Comparison of ENCODE assay signal across 1 cellular context in the genomic region with DNA sequence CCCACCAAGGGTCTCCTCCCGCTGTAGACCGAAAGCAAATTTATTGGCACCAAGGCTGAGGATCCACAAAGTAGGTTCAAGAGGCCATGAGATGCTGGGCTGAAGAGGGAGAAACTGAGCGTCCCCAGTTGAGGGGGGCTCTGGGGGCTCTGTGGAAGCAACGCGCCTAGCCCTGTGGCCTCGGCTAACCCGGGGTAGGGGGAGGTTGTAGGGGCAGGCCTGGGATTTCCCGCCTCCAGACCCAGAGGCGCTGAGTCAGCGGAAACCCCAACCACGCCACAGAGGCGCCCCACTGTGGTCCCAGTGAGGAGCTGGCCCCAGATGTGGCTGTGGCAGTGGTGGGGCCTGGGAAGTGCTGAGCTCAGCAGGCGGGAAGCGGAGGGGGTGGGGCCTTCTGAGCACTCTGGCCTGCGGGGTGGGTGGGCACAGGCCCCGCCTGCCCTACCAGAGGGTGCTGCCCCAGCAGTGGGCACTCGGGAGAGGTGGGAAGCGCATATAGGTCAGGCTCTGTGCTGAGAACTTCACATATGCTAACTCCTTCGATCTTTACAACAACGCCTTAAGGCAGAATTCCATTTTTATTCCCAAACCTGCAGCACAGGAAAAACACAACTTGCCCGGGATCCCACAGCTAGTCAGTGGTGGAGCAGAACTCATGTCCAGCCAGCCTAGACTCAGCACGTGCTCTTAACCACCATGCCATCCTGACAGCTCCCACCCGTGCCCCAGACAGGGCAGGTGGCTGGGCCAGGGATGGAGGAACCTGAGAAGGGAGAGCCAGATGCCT.
TF ChIP-seq lines count a peak whose summit lies in the region.

No MANE protein-coding gene starts in this region.

TF ChIP-seq in K562, 482 proteins besides CTCF, POLR2A, EP300 and RAD21 (continued from another document and continues in another):
- TF ChIP-seq EWSR1 (IDR thresholded peaks at IDR 0.05; ENCODE audit: borderline replicate concordance, low read depth, partially characterized antibody): no peak
- no peak for TF ChIP-seq ZNF174 (CRISPR knock-in tag; IDR thresholded peaks at IDR 0.05)
- no peak for TF ChIP-seq KDM2B (CRISPR knock-in tag; IDR thresholded peaks at IDR 0.05)
- TF ChIP-seq GABPA (tag; conservative IDR thresholded peaks at IDR 0.05; ENCODE audit: low read depth): no peak
- TF ChIP-seq ARNT (IDR thresholded peaks at IDR 0.05): no peak
- TF ChIP-seq JUNB (CRISPR knock-in tag; conservative IDR thresholded peaks at IDR 0.05): no peak
- TF ChIP-seq MAFK (IDR thresholded peaks at IDR 0.05; ENCODE audit: low read length): peak; percentile 99
- TF ChIP-seq, protein P1, sequence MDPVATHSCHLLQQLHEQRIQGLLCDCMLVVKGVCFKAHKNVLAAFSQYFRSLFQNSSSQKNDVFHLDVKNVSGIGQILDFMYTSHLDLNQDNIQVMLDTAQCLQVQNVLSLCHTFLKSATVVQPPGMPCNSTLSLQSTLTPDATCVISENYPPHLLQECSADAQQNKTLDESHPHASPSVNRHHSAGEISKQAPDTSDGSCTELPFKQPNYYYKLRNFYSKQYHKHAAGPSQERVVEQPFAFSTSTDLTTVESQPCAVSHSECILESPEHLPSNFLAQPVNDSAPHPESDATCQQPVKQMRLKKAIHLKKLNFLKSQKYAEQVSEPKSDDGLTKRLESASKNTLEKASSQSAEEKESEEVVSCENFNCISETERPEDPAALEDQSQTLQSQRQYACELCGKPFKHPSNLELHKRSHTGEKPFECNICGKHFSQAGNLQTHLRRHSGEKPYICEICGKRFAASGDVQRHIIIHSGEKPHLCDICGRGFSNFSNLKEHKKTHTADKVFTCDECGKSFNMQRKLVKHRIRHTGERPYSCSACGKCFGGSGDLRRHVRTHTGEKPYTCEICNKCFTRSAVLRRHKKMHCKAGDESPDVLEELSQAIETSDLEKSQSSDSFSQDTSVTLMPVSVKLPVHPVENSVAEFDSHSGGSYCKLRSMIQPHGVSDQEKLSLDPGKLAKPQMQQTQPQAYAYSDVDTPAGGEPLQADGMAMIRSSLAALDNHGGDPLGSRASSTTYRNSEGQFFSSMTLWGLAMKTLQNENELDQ (CRISPR knock-in tag; IDR thresholded peaks at IDR 0.05; ENCODE audit: borderline replicate concordance): no peak
- TF ChIP-seq, protein P2, sequence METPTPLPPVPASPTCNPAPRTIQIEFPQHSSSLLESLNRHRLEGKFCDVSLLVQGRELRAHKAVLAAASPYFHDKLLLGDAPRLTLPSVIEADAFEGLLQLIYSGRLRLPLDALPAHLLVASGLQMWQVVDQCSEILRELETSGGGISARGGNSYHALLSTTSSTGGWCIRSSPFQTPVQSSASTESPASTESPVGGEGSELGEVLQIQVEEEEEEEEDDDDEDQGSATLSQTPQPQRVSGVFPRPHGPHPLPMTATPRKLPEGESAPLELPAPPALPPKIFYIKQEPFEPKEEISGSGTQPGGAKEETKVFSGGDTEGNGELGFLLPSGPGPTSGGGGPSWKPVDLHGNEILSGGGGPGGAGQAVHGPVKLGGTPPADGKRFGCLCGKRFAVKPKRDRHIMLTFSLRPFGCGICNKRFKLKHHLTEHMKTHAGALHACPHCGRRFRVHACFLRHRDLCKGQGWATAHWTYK (CRISPR knock-in tag; IDR thresholded peaks at IDR 0.05): no peak
- TF ChIP-seq ZNF165 (CRISPR knock-in tag; IDR thresholded peaks at IDR 0.05; ENCODE audit: borderline replicate concordance): no peak
- no peak for TF ChIP-seq ZNF785 (CRISPR knock-in tag; IDR thresholded peaks at IDR 0.05)
- TF ChIP-seq CBX1 (IDR thresholded peaks at IDR 0.05; ENCODE audit: low read depth): no peak
- TF ChIP-seq NR4A1 (CRISPR knock-in tag; IDR thresholded peaks at IDR 0.05): no peak
- peak; percentile 61; the same call in 1 of the 2 replicates for TF ChIP-seq NR4A1 (tag; IDR thresholded peaks at IDR 0.05)
- no peak for TF ChIP-seq PYGO2 (tag; IDR thresholded peaks at IDR 0.05)
- TF ChIP-seq, protein P3, sequence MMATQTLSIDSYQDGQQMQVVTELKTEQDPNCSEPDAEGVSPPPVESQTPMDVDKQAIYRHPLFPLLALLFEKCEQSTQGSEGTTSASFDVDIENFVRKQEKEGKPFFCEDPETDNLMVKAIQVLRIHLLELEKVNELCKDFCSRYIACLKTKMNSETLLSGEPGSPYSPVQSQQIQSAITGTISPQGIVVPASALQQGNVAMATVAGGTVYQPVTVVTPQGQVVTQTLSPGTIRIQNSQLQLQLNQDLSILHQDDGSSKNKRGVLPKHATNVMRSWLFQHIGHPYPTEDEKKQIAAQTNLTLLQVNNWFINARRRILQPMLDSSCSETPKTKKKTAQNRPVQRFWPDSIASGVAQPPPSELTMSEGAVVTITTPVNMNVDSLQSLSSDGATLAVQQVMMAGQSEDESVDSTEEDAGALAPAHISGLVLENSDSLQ (IDR thresholded peaks at IDR 0.05): no peak
- TF ChIP-seq TRIM28 (IDR thresholded peaks at IDR 0.05): no peak
- TF ChIP-seq, protein P4, sequence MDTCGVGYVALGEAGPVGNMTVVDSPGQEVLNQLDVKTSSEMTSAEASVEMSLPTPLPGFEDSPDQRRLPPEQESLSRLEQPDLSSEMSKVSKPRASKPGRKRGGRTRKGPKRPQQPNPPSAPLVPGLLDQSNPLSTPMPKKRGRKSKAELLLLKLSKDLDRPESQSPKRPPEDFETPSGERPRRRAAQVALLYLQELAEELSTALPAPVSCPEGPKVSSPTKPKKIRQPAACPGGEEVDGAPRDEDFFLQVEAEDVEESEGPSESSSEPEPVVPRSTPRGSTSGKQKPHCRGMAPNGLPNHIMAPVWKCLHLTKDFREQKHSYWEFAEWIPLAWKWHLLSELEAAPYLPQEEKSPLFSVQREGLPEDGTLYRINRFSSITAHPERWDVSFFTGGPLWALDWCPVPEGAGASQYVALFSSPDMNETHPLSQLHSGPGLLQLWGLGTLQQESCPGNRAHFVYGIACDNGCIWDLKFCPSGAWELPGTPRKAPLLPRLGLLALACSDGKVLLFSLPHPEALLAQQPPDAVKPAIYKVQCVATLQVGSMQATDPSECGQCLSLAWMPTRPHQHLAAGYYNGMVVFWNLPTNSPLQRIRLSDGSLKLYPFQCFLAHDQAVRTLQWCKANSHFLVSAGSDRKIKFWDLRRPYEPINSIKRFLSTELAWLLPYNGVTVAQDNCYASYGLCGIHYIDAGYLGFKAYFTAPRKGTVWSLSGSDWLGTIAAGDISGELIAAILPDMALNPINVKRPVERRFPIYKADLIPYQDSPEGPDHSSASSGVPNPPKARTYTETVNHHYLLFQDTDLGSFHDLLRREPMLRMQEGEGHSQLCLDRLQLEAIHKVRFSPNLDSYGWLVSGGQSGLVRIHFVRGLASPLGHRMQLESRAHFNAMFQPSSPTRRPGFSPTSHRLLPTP (IDR thresholded peaks at IDR 0.05; ENCODE audit: borderline replicate concordance, extremely low read depth, insufficient read length): no peak
- no peak for TF ChIP-seq ZSCAN32 (CRISPR knock-in tag; IDR thresholded peaks at IDR 0.05)
- TF ChIP-seq CCNT2 (IDR thresholded peaks at IDR 0.05; ENCODE audit: borderline replicate concordance, extremely low read depth, insufficient read length, low read depth, low read length): peak; percentile 36
- TF ChIP-seq ARHGAP35 (IDR thresholded peaks at IDR 0.05; ENCODE audit: partially characterized antibody): no peak
- no peak for TF ChIP-seq ZNF445 (CRISPR knock-in tag; IDR thresholded peaks at IDR 0.05; ENCODE audit: low read depth)
- no peak for TF ChIP-seq YBX1 (IDR thresholded peaks at IDR 0.05)
- TF ChIP-seq, protein P5, sequence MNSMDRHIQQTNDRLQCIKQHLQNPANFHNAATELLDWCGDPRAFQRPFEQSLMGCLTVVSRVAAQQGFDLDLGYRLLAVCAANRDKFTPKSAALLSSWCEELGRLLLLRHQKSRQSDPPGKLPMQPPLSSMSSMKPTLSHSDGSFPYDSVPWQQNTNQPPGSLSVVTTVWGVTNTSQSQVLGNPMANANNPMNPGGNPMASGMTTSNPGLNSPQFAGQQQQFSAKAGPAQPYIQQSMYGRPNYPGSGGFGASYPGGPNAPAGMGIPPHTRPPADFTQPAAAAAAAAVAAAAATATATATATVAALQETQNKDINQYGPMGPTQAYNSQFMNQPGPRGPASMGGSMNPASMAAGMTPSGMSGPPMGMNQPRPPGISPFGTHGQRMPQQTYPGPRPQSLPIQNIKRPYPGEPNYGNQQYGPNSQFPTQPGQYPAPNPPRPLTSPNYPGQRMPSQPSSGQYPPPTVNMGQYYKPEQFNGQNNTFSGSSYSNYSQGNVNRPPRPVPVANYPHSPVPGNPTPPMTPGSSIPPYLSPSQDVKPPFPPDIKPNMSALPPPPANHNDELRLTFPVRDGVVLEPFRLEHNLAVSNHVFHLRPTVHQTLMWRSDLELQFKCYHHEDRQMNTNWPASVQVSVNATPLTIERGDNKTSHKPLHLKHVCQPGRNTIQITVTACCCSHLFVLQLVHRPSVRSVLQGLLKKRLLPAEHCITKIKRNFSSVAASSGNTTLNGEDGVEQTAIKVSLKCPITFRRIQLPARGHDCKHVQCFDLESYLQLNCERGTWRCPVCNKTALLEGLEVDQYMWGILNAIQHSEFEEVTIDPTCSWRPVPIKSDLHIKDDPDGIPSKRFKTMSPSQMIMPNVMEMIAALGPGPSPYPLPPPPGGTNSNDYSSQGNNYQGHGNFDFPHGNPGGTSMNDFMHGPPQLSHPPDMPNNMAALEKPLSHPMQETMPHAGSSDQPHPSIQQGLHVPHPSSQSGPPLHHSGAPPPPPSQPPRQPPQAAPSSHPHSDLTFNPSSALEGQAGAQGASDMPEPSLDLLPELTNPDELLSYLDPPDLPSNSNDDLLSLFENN (IDR thresholded peaks at IDR 0.05; ENCODE audit: low read depth in 2 of 2, low read length in 2 of 2): peak in 1 of 2 experiments; percentile 57; a peak in 1 of 4 replicates
- TF ChIP-seq ZNF589 (CRISPR knock-in tag; IDR thresholded peaks at IDR 0.05; ENCODE audit: low read depth): no peak
- no peak for TF ChIP-seq TGIF2 (CRISPR knock-in tag; IDR thresholded peaks at IDR 0.05)
- no peak for TF ChIP-seq KHSRP (IDR thresholded peaks at IDR 0.05)
- TF ChIP-seq FOXJ3 (CRISPR knock-in tag; IDR thresholded peaks at IDR 0.05): no peak
- TF ChIP-seq NBN (IDR thresholded peaks at IDR 0.05; ENCODE audit: low read depth): no peak
- TF ChIP-seq, protein P6, sequence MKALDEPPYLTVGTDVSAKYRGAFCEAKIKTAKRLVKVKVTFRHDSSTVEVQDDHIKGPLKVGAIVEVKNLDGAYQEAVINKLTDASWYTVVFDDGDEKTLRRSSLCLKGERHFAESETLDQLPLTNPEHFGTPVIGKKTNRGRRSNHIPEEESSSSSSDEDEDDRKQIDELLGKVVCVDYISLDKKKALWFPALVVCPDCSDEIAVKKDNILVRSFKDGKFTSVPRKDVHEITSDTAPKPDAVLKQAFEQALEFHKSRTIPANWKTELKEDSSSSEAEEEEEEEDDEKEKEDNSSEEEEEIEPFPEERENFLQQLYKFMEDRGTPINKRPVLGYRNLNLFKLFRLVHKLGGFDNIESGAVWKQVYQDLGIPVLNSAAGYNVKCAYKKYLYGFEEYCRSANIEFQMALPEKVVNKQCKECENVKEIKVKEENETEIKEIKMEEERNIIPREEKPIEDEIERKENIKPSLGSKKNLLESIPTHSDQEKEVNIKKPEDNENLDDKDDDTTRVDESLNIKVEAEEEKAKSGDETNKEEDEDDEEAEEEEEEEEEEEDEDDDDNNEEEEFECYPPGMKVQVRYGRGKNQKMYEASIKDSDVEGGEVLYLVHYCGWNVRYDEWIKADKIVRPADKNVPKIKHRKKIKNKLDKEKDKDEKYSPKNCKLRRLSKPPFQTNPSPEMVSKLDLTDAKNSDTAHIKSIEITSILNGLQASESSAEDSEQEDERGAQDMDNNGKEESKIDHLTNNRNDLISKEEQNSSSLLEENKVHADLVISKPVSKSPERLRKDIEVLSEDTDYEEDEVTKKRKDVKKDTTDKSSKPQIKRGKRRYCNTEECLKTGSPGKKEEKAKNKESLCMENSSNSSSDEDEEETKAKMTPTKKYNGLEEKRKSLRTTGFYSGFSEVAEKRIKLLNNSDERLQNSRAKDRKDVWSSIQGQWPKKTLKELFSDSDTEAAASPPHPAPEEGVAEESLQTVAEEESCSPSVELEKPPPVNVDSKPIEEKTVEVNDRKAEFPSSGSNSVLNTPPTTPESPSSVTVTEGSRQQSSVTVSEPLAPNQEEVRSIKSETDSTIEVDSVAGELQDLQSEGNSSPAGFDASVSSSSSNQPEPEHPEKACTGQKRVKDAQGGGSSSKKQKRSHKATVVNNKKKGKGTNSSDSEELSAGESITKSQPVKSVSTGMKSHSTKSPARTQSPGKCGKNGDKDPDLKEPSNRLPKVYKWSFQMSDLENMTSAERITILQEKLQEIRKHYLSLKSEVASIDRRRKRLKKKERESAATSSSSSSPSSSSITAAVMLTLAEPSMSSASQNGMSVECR (CRISPR knock-in tag; IDR thresholded peaks at IDR 0.05): no peak
- TF ChIP-seq RBM39 (optimal IDR thresholded peaks at IDR 0.05; ENCODE audit: low read depth, low read length): no peak
- TF ChIP-seq, protein P7, sequence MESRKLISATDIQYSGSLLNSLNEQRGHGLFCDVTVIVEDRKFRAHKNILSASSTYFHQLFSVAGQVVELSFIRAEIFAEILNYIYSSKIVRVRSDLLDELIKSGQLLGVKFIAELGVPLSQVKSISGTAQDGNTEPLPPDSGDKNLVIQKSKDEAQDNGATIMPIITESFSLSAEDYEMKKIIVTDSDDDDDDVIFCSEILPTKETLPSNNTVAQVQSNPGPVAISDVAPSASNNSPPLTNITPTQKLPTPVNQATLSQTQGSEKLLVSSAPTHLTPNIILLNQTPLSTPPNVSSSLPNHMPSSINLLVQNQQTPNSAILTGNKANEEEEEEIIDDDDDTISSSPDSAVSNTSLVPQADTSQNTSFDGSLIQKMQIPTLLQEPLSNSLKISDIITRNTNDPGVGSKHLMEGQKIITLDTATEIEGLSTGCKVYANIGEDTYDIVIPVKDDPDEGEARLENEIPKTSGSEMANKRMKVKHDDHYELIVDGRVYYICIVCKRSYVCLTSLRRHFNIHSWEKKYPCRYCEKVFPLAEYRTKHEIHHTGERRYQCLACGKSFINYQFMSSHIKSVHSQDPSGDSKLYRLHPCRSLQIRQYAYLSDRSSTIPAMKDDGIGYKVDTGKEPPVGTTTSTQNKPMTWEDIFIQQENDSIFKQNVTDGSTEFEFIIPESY (CRISPR knock-in tag; IDR thresholded peaks at IDR 0.05): no peak
